ENCODE assay signal across 8 cellular contexts in the genomic region with DNA sequence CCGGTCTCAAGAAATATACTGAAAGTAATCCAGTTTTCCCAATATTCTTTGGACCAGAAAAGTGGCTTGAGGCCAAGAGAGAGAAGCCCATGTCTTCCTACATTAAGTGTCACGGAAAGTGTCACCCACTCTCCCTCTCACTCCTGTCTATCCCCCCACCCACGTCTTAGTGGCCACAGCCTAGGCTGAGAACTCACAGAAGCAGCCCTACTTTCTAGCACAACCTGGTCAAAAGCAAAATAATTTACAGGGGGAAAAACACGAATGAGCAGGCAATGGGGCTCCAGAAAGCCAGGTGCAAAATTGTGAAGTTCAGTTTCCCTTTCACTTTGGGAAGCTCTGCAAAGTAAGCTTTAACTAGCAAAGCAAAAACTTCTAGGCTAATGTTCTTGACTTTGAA.
DNase-seq lines count a peak whose midpoint lies in the region; ATAC-seq and TF ChIP-seq lines count a peak whose summit lies in the region.

No MANE protein-coding gene starts in this region.

- no peak overlapping the region for H2BK5ac ChIP-seq in IMR-90 (ENCODE audit: low read depth, low read length, poor library complexity, severe bottlenecking)

- intact Hi-C loops in IMR-90 (cut with micrococcal nuclease) (loop anchor here (10.0 kb wide), 1 partner anchor 1122 kb away; no protein-coding TSS in a partner anchor), posterior cingulate gyrus (cut with DNase I) (loop anchor here (5.0 to 10.0 kb wide), 3 partner anchors 215 to 648 kb away; no protein-coding TSS in a partner anchor)

- dilution Hi-C loops in IMR-90 (cut with HindIII; ENCODE audit: low sequenced_read_pairs, unreplicated experiment), result loop anchor here (25.0 kb wide), 1 partner anchor 205 kb away; a partner anchor contains a TSS

- peaks cover 3% of the 10 kb centered on the region; the same call in 1 of the 2 replicates for H3K4me1 ChIP-seq in IMR-90 (ENCODE audit: control insufficient read depth, insufficient read depth, low read length)
- peaks cover 0 to 16% (median 12%) of the 10 kb centered on the region in 4 donors for H3K4me1 ChIP-seq in liver (ENCODE audit: control insufficient read depth in 4 of 4, insufficient read depth in 4 of 4, low read length in 3 of 4)

- TF ChIP-seq RAD21 in IMR-90 (IDR thresholded peaks at IDR 0.05; ENCODE audit: low read length) (no peak), liver (IDR thresholded peaks at IDR 0.05) (no peak)

- H2BK120ac ChIP-seq in IMR-90 (ENCODE audit: low read depth, low read length), result peak overlapping the region; percentile 13; the same call in 1 of the 2 replicates

- H2AK5ac ChIP-seq in IMR-90 (ENCODE audit: low read depth, low read length), result no peak overlapping the region

- H2AFZ ChIP-seq in IMR-90 (replicated peaks; ENCODE audit: low read length, poor library complexity), result peak overlapping the region; percentile 64

- H4K5ac ChIP-seq in IMR-90 (ENCODE audit: low read depth, low read length), result no peak overlapping the region; the same call in 1 of the 2 replicates

- CTCF ChIA-PET in IMR-90 (lab: Yijun Ruan, JAX), result interaction anchor here (0.6 to 2.3 kb wide), 3 partner anchors 7 to 213 kb away, joined by 3 to 12 read pairs (median 4); no protein-coding TSS in a partner anchor

- no peak overlapping the region for H2AK9ac ChIP-seq in IMR-90 (replicated peaks; ENCODE audit: low read depth, low read length, poor library complexity)

- peak overlapping the region; percentile 36; the same call in 1 of the 2 replicates for H3K4me2 ChIP-seq in IMR-90 (ENCODE audit: low read depth, low read length)

- H2BK15ac ChIP-seq in IMR-90 (ENCODE audit: low read depth, low read length), result no peak overlapping the region

- H3K9me3 ChIP-seq in IMR-90 (ENCODE audit: control insufficient read depth, insufficient read depth, low read length) (no peaks in the 10 kb centered on the region; the same call in 1 of the 2 replicates), liver (ENCODE audit: control insufficient read depth in 4 of 4, low read length in 3 of 4) (no peaks in the 10 kb centered on the region)

- H3K18ac ChIP-seq in IMR-90 (ENCODE audit: low read depth, low read length), result no peak overlapping the region

- no peak overlapping the region for H3K27ac ChIP-seq in IMR-90 (ENCODE audit: insufficient read depth, low read length)
- peak overlapping the region; percentile 66 to 69 for H3K27ac ChIP-seq in liver (ENCODE audit: low read depth in 1 of 2, low read length in 2 of 2)

- 40% methylated on average over 2 of the region's 4 CpGs; no CpG with 5 or more reads in 1 of the 2 experiments for WGBS in IMR-90 (ENCODE audit: extremely low coverage in 2 of 2, insufficient read length in 1 of 2), 2 experiments
- WGBS in liver, result 15% methylated on average over 4 of the region's 4 CpGs

- H3K4ac ChIP-seq in IMR-90 (ENCODE audit: low read depth, low read length), result peak overlapping the region; percentile 15; the same call in 1 of the 2 replicates

- no peaks in the 10 kb centered on the region for H3K36me3 ChIP-seq in IMR-90 (ENCODE audit: control insufficient read depth, insufficient read depth, low read length)
- H3K36me3 ChIP-seq in liver (ENCODE audit: control insufficient read depth in 4 of 4, insufficient read depth in 3 of 4, low read depth in 1 of 4, low read length in 3 of 4), result no peaks in the 10 kb centered on the region

- H3K23ac ChIP-seq in IMR-90 (ENCODE audit: low read depth, low read length), result no peak overlapping the region

- no peak overlapping the region for H4K91ac ChIP-seq in IMR-90 (ENCODE audit: insufficient read depth, low read depth, low read length)

- POLR2A ChIA-PET in IMR-90 (lab: Charles Lee; ENCODE audit: unreplicated experiment), result interaction anchor here (0.6 kb wide), 1 partner anchor 1072 kb away, joined by 4 read pairs; no protein-coding TSS in a partner anchor

- BruUV-seq in IMR-90 (replicated peaks; lab: Mats Ljungman, UMichigan), result no TSS peak

- H3K4me3 ChIP-seq in IMR-90 (ENCODE audit: insufficient read depth, low read depth, low read length), result no peak overlapping the region
- peak overlapping the region; percentile 36 to 51 (median 42) for H3K4me3 ChIP-seq in liver (ENCODE audit: low read depth in 1 of 3, low read length in 3 of 3)
- no peak overlapping the region for H3K4me3 ChIP-seq in foreskin fibroblast (ENCODE audit: low read depth in 1 of 2, low read length in 2 of 2)

- no peak overlapping the region for H3K14ac ChIP-seq in IMR-90 (replicated peaks; ENCODE audit: low read depth, low read length)

- no peak overlapping the region for H2BK20ac ChIP-seq in IMR-90 (ENCODE audit: low read depth, low read length)

- ATAC-seq in GM21360 (IDR thresholded peaks at IDR 0.05; ENCODE audit: unreplicated experiment) (peak; percentile 47), IMR-90 (ENCODE audit: low read depth) (no peak)

- DNase-seq in GM10266 (ENCODE audit: extremely low spot score) (peak; percentile 29), IMR-90 (no peak), cerebellum (ENCODE audit: low spot score) (no peak), foreskin fibroblast (no peak), NOMO-1 treated with DMSO at 0.1 percent for 48 hours (lab: John Stamatoyannopoulos, UW; ENCODE audit: unreplicated experiment) (no peak), posterior cingulate gyrus (no peak)

- H3K9me1 ChIP-seq in IMR-90 (ENCODE audit: insufficient read depth, low read length), result no peaks in the 10 kb centered on the region

- TF ChIP-seq CTCF in GM10266 (IDR thresholded peaks at IDR 0.05; ENCODE audit: control insufficient read depth, insufficient read depth, low read depth, missing control alignments) (no peak), IMR-90 (conservative IDR thresholded peaks at IDR 0.05; ENCODE audit: low read depth, low read length) (no peak), liver (IDR thresholded peaks at IDR 0.05; ENCODE audit: low read depth, low read length, missing input control) (no peak), foreskin fibroblast (IDR thresholded peaks at IDR 0.05; ENCODE audit: low read depth, low read length) (no peak)

- no peak overlapping the region; the same call in 1 of the 2 replicates for H3K9ac ChIP-seq in IMR-90 (ENCODE audit: low read depth, low read length)
- H3K9ac ChIP-seq in liver (ENCODE audit: low read depth in 1 of 2, low read length in 2 of 2), result peak overlapping the region; percentile 49 to 56

- in situ Hi-C loops in IMR-90 (cut with MboI; ENCODE audit: low sequenced_read_pairs), result loop anchor here (5.0 to 25.0 kb wide), 4 partner anchors 210 to 1120 kb away; no protein-coding TSS in a partner anchor

- no peak overlapping the region for H4K8ac ChIP-seq in IMR-90 (ENCODE audit: low read depth in 2 of 2, low read length in 2 of 2)

- H3K56ac ChIP-seq in IMR-90 (ENCODE audit: extremely low read depth, insufficient read depth, low read length), result no peak overlapping the region

- H3K27me3 ChIP-seq in IMR-90 (ENCODE audit: control insufficient read depth, insufficient read depth, low read length) (no peaks in the 10 kb centered on the region), liver (ENCODE audit: control insufficient read depth in 4 of 4, insufficient read depth in 4 of 4, low read length in 3 of 4) (no peaks in the 10 kb centered on the region)

- H3K79me1 ChIP-seq in IMR-90 (ENCODE audit: low read depth in 1 of 2, low read length in 2 of 2), result no peaks in the 10 kb centered on the region

- TF ChIP-seq POLR2A in IMR-90 (IDR thresholded peaks at IDR 0.05; ENCODE audit: low read depth, low read length), result no peak

- H4K20me1 ChIP-seq in IMR-90 (ENCODE audit: insufficient read depth, low read length), result no peaks in the 10 kb centered on the region

TF ChIP-seq in IMR-90, 13 proteins besides CTCF, POLR2A, EP300 and RAD21:
- TF ChIP-seq, protein P1, sequence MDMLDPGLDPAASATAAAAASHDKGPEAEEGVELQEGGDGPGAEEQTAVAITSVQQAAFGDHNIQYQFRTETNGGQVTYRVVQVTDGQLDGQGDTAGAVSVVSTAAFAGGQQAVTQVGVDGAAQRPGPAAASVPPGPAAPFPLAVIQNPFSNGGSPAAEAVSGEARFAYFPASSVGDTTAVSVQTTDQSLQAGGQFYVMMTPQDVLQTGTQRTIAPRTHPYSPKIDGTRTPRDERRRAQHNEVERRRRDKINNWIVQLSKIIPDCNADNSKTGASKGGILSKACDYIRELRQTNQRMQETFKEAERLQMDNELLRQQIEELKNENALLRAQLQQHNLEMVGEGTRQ (IDR thresholded peaks at IDR 0.05; ENCODE audit: low read depth, low read length), result no peak
- no peak for TF ChIP-seq SMC3 (IDR thresholded peaks at IDR 0.05; ENCODE audit: low read depth, low read length)
- no peak for TF ChIP-seq BHLHE40 (IDR thresholded peaks at IDR 0.05; ENCODE audit: low read depth, low read length)
- no peak for TF ChIP-seq MAFK (IDR thresholded peaks at IDR 0.05; ENCODE audit: low read depth, low read length)

TF ChIP-seq in liver, 16 proteins besides CTCF, POLR2A, EP300 and RAD21:
- TF ChIP-seq, protein P2, sequence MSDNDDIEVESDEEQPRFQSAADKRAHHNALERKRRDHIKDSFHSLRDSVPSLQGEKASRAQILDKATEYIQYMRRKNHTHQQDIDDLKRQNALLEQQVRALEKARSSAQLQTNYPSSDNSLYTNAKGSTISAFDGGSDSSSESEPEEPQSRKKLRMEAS (IDR thresholded peaks at IDR 0.05), result peak; percentile 8
- TF ChIP-seq, protein P3, sequence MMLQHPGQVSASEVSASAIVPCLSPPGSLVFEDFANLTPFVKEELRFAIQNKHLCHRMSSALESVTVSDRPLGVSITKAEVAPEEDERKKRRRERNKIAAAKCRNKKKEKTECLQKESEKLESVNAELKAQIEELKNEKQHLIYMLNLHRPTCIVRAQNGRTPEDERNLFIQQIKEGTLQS (IDR thresholded peaks at IDR 0.05), result no peak
- TF ChIP-seq EGR1 (IDR thresholded peaks at IDR 0.05; ENCODE audit: low read depth in 2 of 2), result no peak
- no peak for TF ChIP-seq SP1 (IDR thresholded peaks at IDR 0.05)
- TF ChIP-seq TAF1 (conservative IDR thresholded peaks at IDR 0.05), result no peak
TF ChIP-seq in liver: peak in this region for 1.

Comparison
In these comparisons a context has a peak if more than half of its experiments do, and no peak if none do; other contexts are left out.
1. H3K4me3 ChIP-seq: peak in liver (3 of 3); none in IMR-90 (single experiment) and foreskin fibroblast (0 of 2).